ENCODE assay signal across 11 cellular contexts in the genomic region with DNA sequence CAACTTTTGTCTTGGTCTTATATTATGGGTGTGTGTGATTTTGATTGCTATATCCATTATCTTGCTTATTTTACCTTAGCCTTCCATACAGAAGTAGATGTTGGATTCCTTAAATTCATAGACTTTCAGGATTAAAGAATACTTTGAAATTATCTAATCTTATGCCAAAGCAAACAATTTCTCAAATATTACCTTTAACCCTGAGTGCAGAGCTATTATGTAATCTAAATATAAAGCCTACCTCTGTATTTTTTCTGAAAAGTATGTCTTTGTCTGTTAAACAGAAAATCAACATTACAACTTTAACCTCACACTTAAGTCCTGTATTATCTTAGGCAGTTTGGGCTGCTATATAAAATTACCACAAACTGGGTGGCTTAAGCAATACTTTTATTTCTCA.
"Had no signal": no experiment of that assay in that cellular context is flagged by ENCODE, and none has a peak within 500 bp of the region (broad histone marks: within the 10 kb centered on the region; RNA-seq: fewer than 3 reads in every experiment).

No MANE protein-coding gene starts in this region.

- H2AFZ ChIP-seq: GM23248, GM23338 had no signal

- H3K9ac ChIP-seq: GM23248 had no signal

- H3K4me1 Mint-ChIP-seq: GM23338, H9 had no signal

- H3K27ac Mint-ChIP-seq: GM23338, H9, HFFc6 had no signal

- ATAC-seq: GM23338, HCT116 had no signal

- H3K4me1 ChIP-seq: HAP-1 had no signal

- H3K4me3 ChIP-seq: GM23248, GM23338, HAP-1 had no signal

- H3K9me3 Mint-ChIP-seq: GM23338, H9, HFFc6 had no signal

- FAIRE-seq: H1, H54 had no signal

- H3K4me2 ChIP-seq: GM23338 had no signal

- DNase-seq: GM23248, GOT3, H7, H9, HCEC 1CT, HFFc6 had no signal

- H3K9me3 ChIP-seq: HAP-1 had no signal

- H3K27ac ChIP-seq: GM23248 had no signal

- H3K36me3 ChIP-seq: HAP-1 had no signal

- H3K4me3 Mint-ChIP-seq: GM23338, H9, HFFc6 had no signal
